13 cellular contexts compared by ENCODE assay signal in the genomic region with DNA sequence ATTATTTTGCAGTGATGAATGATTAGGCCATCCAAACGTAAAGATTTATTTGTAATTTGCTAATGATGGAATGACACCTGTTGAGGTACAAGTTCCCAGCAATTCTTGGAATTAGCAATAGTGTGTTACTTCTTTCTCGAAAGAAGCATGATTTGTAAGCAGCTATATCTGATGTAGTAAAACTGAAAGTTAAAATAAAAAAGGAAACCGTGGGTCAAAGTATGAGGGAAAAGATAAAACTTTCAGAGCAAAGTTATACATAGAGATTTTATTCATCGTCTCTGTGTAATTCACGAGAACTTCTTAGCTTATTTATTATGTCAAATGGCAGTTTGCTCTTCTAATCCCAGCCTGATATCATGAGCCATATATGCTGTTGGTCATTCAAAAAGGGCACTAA. TPM values are rescaled to one million over a fixed set of nuclear protein-coding genes. Genes with fewer than 3 reads are reported as not detected.
DNase-seq lines count a peak whose midpoint lies in the region; ATAC-seq and TF ChIP-seq lines count a peak whose summit lies in the region.
"Had no signal": no experiment of that assay in that cellular context is flagged by ENCODE, and none has a peak within 500 bp of the region (broad histone marks: within the 10 kb centered on the region; RNA-seq: fewer than 3 reads in every experiment).

No MANE protein-coding gene starts in this region.

- peak overlapping the region; percentile 4 for H3K27ac ChIP-seq in left ventricle myocardium inferior (replicated peaks)
- peak overlapping the region; percentile 38 for H3K27ac ChIP-seq in lower lobe of right lung
- no peak overlapping the region for H3K27ac ChIP-seq in WERI-Rb-1
- H3K27ac ChIP-seq: GM23248, SK-N-MC had no signal

- DNase-seq in left ventricle myocardium inferior (no peak), Right ventricle myocardium inferior (ENCODE audit: missing footprints) (no peak), lower lobe of right lung (no peak), WERI-Rb-1 (no peak)
- DNase-seq in activated naive CD8-positive, alpha-beta T cell treated with anti-CD3 and anti-CD28 coated beads for 36 hours, result no peak
- DNase-seq in stimulated activated CD4-positive, alpha-beta T cell treated with anti-CD3 and anti-CD28 coated beads, Interleukin-15, amount 100 ng/mL, for 24 hours, result no peak
- no peak for DNase-seq in effector CD4-positive, alpha-beta T cell
- DNase-seq: activated gamma-delta T cell treated with Interleukin-2 at 50 U/mL for 16 hours, DMS79, GM23248, MG63 had no signal

- H3K4me1 ChIP-seq in left ventricle myocardium inferior, result peaks cover 56% of the 10 kb centered on the region
- peaks cover 22% of the 10 kb centered on the region for H3K4me1 ChIP-seq in lower lobe of right lung

- H3K27me3 ChIP-seq in left ventricle myocardium inferior (ENCODE audit: low read depth) (no peaks in the 10 kb centered on the region), lower lobe of right lung (ENCODE audit: low read depth) (no peaks in the 10 kb centered on the region), WERI-Rb-1 (ENCODE audit: insufficient read depth, low read depth, severe bottlenecking) (no peaks in the 10 kb centered on the region)
- H3K27me3 ChIP-seq: MG63 had no signal

- H3K4me3 ChIP-seq in left ventricle myocardium inferior (peak overlapping the region; percentile 2), lower lobe of right lung (no peak overlapping the region), WERI-Rb-1 (ENCODE audit: low read depth, low read length) (no peak overlapping the region)
- H3K4me3 ChIP-seq: GM23248, MG63, SK-N-MC had no signal

- H3K4me1 Mint-ChIP-seq in activated naive CD8-positive, alpha-beta T cell treated with anti-CD3 and anti-CD28 coated beads for 36 hours, result peaks cover 69% of the 10 kb centered on the region

- intact Hi-C loops in left ventricle myocardium inferior (cut with micrococcal nuclease) (no loop called here), Right ventricle myocardium inferior (cut with DNase I) (no loop called here), lower lobe of right lung (cut with DNase I) (no loop called here)

- peak overlapping the region; percentile 93 for H3K27ac Mint-ChIP-seq in activated naive CD8-positive, alpha-beta T cell treated with anti-CD3 and anti-CD28 coated beads for 36 hours

- no peak for TF ChIP-seq CTCF in left ventricle myocardium inferior (IDR thresholded peaks at IDR 0.05; ENCODE audit: borderline replicate concordance)
- no peak for TF ChIP-seq CTCF in lower lobe of right lung (IDR thresholded peaks at IDR 0.05)
- no peak for TF ChIP-seq CTCF in WERI-Rb-1 (IDR thresholded peaks at IDR 0.05; ENCODE audit: low read depth, low read length)

- H3K4me3 Mint-ChIP-seq in activated naive CD8-positive, alpha-beta T cell treated with anti-CD3 and anti-CD28 coated beads for 36 hours, result peak overlapping the region; percentile 60

- H3K36me3 Mint-ChIP-seq in activated naive CD8-positive, alpha-beta T cell treated with anti-CD3 and anti-CD28 coated beads for 36 hours, result peaks cover 61% of the 10 kb centered on the region

- ATAC-seq in Right ventricle myocardium inferior (no peak), lower lobe of right lung (no peak), GM21367 (IDR thresholded peaks at IDR 0.05; ENCODE audit: unreplicated experiment) (no peak)

- H3K9me3 ChIP-seq in left ventricle myocardium inferior (replicated peaks), result no peaks in the 10 kb centered on the region
- H3K9me3 ChIP-seq in lower lobe of right lung, result no peaks in the 10 kb centered on the region
- H3K9me3 ChIP-seq in WERI-Rb-1 (ENCODE audit: severe bottlenecking), result no peaks in the 10 kb centered on the region
- H3K9me3 ChIP-seq: MG63 had no signal

- no peaks in the 10 kb centered on the region for H3K36me3 ChIP-seq in left ventricle myocardium inferior
- no peaks in the 10 kb centered on the region for H3K36me3 ChIP-seq in lower lobe of right lung
- no peaks in the 10 kb centered on the region for H3K36me3 ChIP-seq in WERI-Rb-1
- H3K36me3 ChIP-seq: MG63 had no signal

- no peaks in the 10 kb centered on the region for H3K27me3 Mint-ChIP-seq in activated naive CD8-positive, alpha-beta T cell treated with anti-CD3 and anti-CD28 coated beads for 36 hours

- H3K9me3 Mint-ChIP-seq in activated naive CD8-positive, alpha-beta T cell treated with anti-CD3 and anti-CD28 coated beads for 36 hours, result peaks cover 3% of the 10 kb centered on the region

RNA-seq across cellular contexts. Expression of a gene that starts 59.0 kb away (rescaled TPM):
- total RNA-seq in left ventricle myocardium inferior (18.0 TPM), Right ventricle myocardium inferior (20.6 TPM), lower lobe of right lung (48.9 TPM)
- 100 to 1,000 TPM; 250 to 259 TPM for total RNA-seq in activated naive CD8-positive, alpha-beta T cell treated with anti-CD3 and anti-CD28 coated beads for 36 hours
